In genomic region chr11:116787436-116787785, GRCh38 we compare ENCODE assay signal across 8 cellular contexts. TPM values are rescaled to one million over a fixed set of nuclear protein-coding genes. Genes with fewer than 3 reads are reported as not detected.
A peak's percentile ranks its signal among the peaks of the same experiment; 100 is the strongest.
DNase-seq lines count a peak whose midpoint lies in the region; ATAC-seq, FAIRE-seq and TF ChIP-seq lines count a peak whose summit lies in the region.

No MANE protein-coding gene starts in this region.

- H3K4me1 Mint-ChIP-seq in neural crest cell: peaks cover 26% of the 10 kb centered on the region

- peaks cover 7% of the 10 kb centered on the region for H3K27me3 Mint-ChIP-seq in neural crest cell (ENCODE audit: low read depth)

- peak overlapping the region; percentile 100 for H3K4me3 Mint-ChIP-seq in neural crest cell

- no peak for DNase-seq in effector memory CD4-positive, alpha-beta T cell
- DNase-seq in neural crest cell (ENCODE audit: low read depth, low spot score) (no peak), ureter (ENCODE audit: low spot score) (no peak), NCI-H1436 treated with DMSO at 0.1 percent for 48 hours (lab: John Stamatoyannopoulos, UW) (no peak), GM12892 (ENCODE audit: insufficient read length) (no peak)

- peaks cover 45% of the 10 kb centered on the region for H3K36me3 ChIP-seq in KOPT-K1 (ENCODE audit: insufficient read depth, low read length)
- peaks cover 41% of the 10 kb centered on the region for H3K36me3 ChIP-seq in effector memory CD4-positive, alpha-beta T cell (ENCODE audit: control insufficient read depth, insufficient read depth, low read length)

- no peak for TF ChIP-seq POLR2A in GM12892 (IDR thresholded peaks at IDR 0.05; ENCODE audit: low read depth, low read length)

- peak overlapping the region; percentile 61 for H3K27ac ChIP-seq in KOPT-K1 (ENCODE audit: low read depth, low read length, poor library complexity, severe bottlenecking)
- H3K27ac ChIP-seq in effector memory CD4-positive, alpha-beta T cell (ENCODE audit: insufficient read depth, low read length, poor library complexity, severe bottlenecking): peak overlapping the region; percentile 85

- TF ChIP-seq CTCF in GM12875 (IDR thresholded peaks at IDR 0.05; ENCODE audit: borderline replicate concordance, insufficient read depth, low read depth, low read length): no peak
- no peak for TF ChIP-seq CTCF in neural crest cell (conservative IDR thresholded peaks at IDR 0.05)

- H3K9me3 Mint-ChIP-seq in neural crest cell: no peaks in the 10 kb centered on the region

- H3K27me3 ChIP-seq in effector memory CD4-positive, alpha-beta T cell (replicated peaks; ENCODE audit: control insufficient read depth, insufficient read depth, low read length, poor library complexity, severe bottlenecking): no peaks in the 10 kb centered on the region

- H3K4me3 ChIP-seq in GM12875 (ENCODE audit: low read depth, low read length): peak overlapping the region; percentile 85
- peak overlapping the region; percentile 88 for H3K4me3 ChIP-seq in effector memory CD4-positive, alpha-beta T cell (ENCODE audit: insufficient read depth, low read depth, low read length, poor library complexity, severe bottlenecking)

- FAIRE-seq in GM12892 (lab: Jason Lieb, UNC): no peak

- H3K4me1 ChIP-seq in effector memory CD4-positive, alpha-beta T cell (ENCODE audit: control insufficient read depth, insufficient read depth, low read length, poor library complexity, severe bottlenecking): peaks cover 29% of the 10 kb centered on the region

- ATAC-seq in GM18870 (IDR thresholded peaks at IDR 0.05; ENCODE audit: unreplicated experiment): no peak

- peaks cover 6% of the 10 kb centered on the region for H3K36me3 Mint-ChIP-seq in neural crest cell (ENCODE audit: low read depth)

- no peak overlapping the region for H3K27ac Mint-ChIP-seq in neural crest cell (ENCODE audit: unreplicated experiment)

- H3K9me3 ChIP-seq in KOPT-K1 (ENCODE audit: insufficient read depth, low read length, poor library complexity, severe bottlenecking): no peaks in the 10 kb centered on the region
- H3K9me3 ChIP-seq in effector memory CD4-positive, alpha-beta T cell (ENCODE audit: control insufficient read depth, low read length): no peaks in the 10 kb centered on the region

RNA-seq across cellular contexts. Expression of gene ZPR1, which starts 0.4 kb away (rescaled TPM):
- 40.7 and 44.5 TPM in 2 replicates for total RNA-seq in neural crest cell
- 61.4 TPM for total RNA-seq in ureter
- polyA plus RNA-seq in GM12892 (2012; ENCODE audit: missing spikeins): 48.5 TPM

RNA-seq across cellular contexts. Expression of gene APOA5, which starts 4.3 kb away (rescaled TPM):
- total RNA-seq in neural crest cell (not detected in 2 replicates), ureter (not detected)
- not detected for polyA plus RNA-seq in GM12892 (2012; ENCODE audit: missing spikeins)

RNA-seq across cellular contexts. Expression of gene BUD13, which starts 14.6 kb away (rescaled TPM):
- 39.0 and 39.7 TPM in 2 replicates for total RNA-seq in neural crest cell
- 16.9 TPM for total RNA-seq in ureter
- polyA plus RNA-seq in GM12892 (2012; ENCODE audit: missing spikeins): 19.8 TPM

RNA-seq across cellular contexts. Expression of gene APOA4, which starts 35.7 kb away (rescaled TPM):
- total RNA-seq in neural crest cell (not detected in 2 replicates), ureter (not detected)
- not detected for polyA plus RNA-seq in GM12892 (2012; ENCODE audit: missing spikeins)

RNA-seq across cellular contexts. Expression of gene APOC3, which starts 42.3 kb away (rescaled TPM):
- total RNA-seq in neural crest cell: not detected in 2 replicates
- 0.94 TPM for total RNA-seq in ureter
- polyA plus RNA-seq in GM12892 (2012; ENCODE audit: missing spikeins): not detected
